1 cellular context compared by ENCODE assay signal in the genomic region with DNA sequence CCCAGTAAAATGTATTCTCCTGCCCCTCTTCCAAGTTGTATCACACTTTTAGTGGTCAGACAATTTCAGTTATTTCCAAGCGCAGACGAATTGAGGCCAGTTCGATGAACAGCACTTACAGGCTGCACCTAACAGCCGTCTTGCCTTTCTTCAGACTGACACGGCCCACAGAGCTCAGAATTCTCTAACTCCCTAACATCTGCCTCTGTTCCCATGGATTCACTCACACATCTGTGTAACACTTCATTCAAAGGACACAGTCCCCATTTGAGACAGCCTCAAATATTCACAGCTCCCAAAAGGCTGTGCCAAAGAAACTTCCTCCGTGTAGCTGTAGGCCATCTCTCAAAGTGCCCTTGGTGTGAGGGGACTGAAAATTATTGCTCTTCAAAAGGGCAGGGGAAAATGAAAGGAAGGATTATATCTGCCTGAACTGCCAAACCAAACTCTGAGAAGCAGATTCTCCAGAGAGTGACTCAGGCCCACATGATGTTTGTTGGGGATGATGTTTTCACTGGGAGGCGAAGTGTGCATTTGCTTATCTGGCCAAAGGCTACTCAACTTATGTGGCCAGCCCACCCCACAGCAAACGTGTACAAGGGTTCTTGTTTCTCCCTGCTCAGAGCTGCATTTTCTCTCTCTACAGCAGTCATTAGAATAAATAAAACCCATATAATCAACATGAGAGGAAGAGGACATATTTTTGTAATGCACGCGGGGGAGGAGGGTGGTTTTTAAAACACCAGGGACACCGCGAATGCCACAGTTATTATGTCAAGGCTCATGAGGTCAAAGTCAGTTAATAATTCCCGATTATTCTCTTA.
TF ChIP-seq lines count a peak whose summit lies in the region.

No MANE protein-coding gene starts in this region.

TF ChIP-seq in K562, 482 proteins besides CTCF, POLR2A, EP300 and RAD21 (continued from another document and continues in another):
- TF ChIP-seq, protein P1, sequence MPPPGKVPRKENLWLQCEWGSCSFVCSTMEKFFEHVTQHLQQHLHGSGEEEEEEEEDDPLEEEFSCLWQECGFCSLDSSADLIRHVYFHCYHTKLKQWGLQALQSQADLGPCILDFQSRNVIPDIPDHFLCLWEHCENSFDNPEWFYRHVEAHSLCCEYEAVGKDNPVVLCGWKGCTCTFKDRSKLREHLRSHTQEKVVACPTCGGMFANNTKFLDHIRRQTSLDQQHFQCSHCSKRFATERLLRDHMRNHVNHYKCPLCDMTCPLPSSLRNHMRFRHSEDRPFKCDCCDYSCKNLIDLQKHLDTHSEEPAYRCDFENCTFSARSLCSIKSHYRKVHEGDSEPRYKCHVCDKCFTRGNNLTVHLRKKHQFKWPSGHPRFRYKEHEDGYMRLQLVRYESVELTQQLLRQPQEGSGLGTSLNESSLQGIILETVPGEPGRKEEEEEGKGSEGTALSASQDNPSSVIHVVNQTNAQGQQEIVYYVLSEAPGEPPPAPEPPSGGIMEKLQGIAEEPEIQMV (tag; conservative IDR thresholded peaks at IDR 0.05; ENCODE audit: low read depth), result 0 out of 2 replicates have a peak, but pooled peaks have one; percentile 22
- TF ChIP-seq ZKSCAN8 (CRISPR knock-in tag; IDR thresholded peaks at IDR 0.05), result peak; percentile 47; the same call in 1 of the 2 replicates
- TF ChIP-seq ARID2 (IDR thresholded peaks at IDR 0.05), result no peak
- no peak for TF ChIP-seq FOXP1 (CRISPR knock-in tag; IDR thresholded peaks at IDR 0.05)
- TF ChIP-seq SIX5 (IDR thresholded peaks at IDR 0.05; ENCODE audit: borderline replicate concordance in 1 of 2, insufficient read depth in 1 of 2, low read depth in 1 of 2, low read length in 2 of 2), result no peak
- TF ChIP-seq HDAC1 (IDR thresholded peaks at IDR 0.05), result 0 out of 4 replicates have a peak, but pooled peaks of 1 of the 2 experiments have one; percentile 25
- peak; percentile 61 to 82; a peak in 3 of 4 replicates for TF ChIP-seq FOXK2 (conservative IDR thresholded peaks at IDR 0.05 in 1 of 2, IDR thresholded peaks at IDR 0.05 in 1 of 2; ENCODE audit: low read depth in 2 of 2)
- TF ChIP-seq MTA3 (IDR thresholded peaks at IDR 0.05; ENCODE audit: borderline replicate concordance), result no peak
- TF ChIP-seq, protein P2, sequence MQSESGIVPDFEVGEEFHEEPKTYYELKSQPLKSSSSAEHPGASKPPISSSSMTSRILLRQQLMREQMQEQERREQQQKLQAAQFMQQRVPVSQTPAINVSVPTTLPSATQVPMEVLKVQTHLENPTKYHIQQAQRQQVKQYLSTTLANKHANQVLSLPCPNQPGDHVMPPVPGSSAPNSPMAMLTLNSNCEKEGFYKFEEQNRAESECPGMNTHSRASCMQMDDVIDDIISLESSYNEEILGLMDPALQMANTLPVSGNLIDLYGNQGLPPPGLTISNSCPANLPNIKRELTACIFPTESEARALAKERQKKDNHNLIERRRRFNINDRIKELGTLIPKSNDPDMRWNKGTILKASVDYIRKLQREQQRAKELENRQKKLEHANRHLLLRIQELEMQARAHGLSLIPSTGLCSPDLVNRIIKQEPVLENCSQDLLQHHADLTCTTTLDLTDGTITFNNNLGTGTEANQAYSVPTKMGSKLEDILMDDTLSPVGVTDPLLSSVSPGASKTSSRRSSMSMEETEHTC (IDR thresholded peaks at IDR 0.05), result peak; percentile 85
- TF ChIP-seq, protein P3, sequence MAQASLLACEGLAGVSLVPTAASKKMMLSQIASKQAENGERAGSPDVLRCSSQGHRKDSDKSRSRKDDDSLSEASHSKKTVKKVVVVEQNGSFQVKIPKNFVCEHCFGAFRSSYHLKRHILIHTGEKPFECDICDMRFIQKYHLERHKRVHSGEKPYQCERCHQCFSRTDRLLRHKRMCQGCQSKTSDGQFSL (CRISPR knock-in tag; IDR thresholded peaks at IDR 0.05), result no peak
- TF ChIP-seq, protein P3 (tag; IDR thresholded peaks at IDR 0.05), result no peak
- no peak for TF ChIP-seq RFX7 (CRISPR knock-in tag; IDR thresholded peaks at IDR 0.05)
- TF ChIP-seq PTRF (tag; IDR thresholded peaks at IDR 0.05), result no peak
- TF ChIP-seq GABPA (tag; conservative IDR thresholded peaks at IDR 0.05; ENCODE audit: low read depth), result no peak
- TF ChIP-seq, protein P4, sequence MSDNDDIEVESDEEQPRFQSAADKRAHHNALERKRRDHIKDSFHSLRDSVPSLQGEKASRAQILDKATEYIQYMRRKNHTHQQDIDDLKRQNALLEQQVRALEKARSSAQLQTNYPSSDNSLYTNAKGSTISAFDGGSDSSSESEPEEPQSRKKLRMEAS (CRISPR knock-in tag; IDR thresholded peaks at IDR 0.05), result no peak
- no peak for TF ChIP-seq PHB (CRISPR knock-in tag; IDR thresholded peaks at IDR 0.05)
- TF ChIP-seq ZNF778 (CRISPR knock-in tag; IDR thresholded peaks at IDR 0.05), result no peak
- TF ChIP-seq, protein P5, sequence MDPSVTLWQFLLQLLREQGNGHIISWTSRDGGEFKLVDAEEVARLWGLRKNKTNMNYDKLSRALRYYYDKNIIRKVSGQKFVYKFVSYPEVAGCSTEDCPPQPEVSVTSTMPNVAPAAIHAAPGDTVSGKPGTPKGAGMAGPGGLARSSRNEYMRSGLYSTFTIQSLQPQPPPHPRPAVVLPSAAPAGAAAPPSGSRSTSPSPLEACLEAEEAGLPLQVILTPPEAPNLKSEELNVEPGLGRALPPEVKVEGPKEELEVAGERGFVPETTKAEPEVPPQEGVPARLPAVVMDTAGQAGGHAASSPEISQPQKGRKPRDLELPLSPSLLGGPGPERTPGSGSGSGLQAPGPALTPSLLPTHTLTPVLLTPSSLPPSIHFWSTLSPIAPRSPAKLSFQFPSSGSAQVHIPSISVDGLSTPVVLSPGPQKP (CRISPR knock-in tag; IDR thresholded peaks at IDR 0.05), result no peak
- TF ChIP-seq SP2 (IDR thresholded peaks at IDR 0.05; ENCODE audit: extremely low read depth, low read depth, low read length, poor library complexity, severe bottlenecking), result no peak
- TF ChIP-seq, protein P6, sequence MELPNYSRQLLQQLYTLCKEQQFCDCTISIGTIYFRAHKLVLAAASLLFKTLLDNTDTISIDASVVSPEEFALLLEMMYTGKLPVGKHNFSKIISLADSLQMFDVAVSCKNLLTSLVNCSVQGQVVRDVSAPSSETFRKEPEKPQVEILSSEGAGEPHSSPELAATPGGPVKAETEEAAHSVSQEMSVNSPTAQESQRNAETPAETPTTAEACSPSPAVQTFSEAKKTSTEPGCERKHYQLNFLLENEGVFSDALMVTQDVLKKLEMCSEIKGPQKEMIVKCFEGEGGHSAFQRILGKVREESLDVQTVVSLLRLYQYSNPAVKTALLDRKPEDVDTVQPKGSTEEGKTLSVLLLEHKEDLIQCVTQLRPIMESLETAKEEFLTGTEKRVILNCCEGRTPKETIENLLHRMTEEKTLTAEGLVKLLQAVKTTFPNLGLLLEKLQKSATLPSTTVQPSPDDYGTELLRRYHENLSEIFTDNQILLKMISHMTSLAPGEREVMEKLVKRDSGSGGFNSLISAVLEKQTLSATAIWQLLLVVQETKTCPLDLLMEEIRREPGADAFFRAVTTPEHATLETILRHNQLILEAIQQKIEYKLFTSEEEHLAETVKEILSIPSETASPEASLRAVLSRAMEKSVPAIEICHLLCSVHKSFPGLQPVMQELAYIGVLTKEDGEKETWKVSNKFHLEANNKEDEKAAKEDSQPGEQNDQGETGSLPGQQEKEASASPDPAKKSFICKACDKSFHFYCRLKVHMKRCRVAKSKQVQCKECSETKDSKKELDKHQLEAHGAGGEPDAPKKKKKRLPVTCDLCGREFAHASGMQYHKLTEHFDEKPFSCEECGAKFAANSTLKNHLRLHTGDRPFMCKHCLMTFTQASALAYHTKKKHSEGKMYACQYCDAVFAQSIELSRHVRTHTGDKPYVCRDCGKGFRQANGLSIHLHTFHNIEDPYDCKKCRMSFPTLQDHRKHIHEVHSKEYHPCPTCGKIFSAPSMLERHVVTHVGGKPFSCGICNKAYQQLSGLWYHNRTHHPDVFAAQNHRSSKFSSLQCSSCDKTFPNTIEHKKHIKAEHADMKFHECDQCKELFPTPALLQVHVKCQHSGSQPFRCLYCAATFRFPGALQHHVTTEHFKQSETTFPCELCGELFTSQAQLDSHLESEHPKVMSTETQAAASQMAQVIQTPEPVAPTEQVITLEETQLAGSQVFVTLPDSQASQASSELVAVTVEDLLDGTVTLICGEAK (IDR thresholded peaks at IDR 0.05), result no peak
- TF ChIP-seq, protein P6 (CRISPR knock-in tag; IDR thresholded peaks at IDR 0.05), result no peak
- no peak for TF ChIP-seq CBFB (CRISPR knock-in tag; IDR thresholded peaks at IDR 0.05)
- TF ChIP-seq ESRRB (CRISPR knock-in tag; IDR thresholded peaks at IDR 0.05; ENCODE audit: borderline replicate concordance), result no peak
- TF ChIP-seq CREB1 (IDR thresholded peaks at IDR 0.05), result no peak
- TF ChIP-seq CREB1 (CRISPR knock-in tag; IDR thresholded peaks at IDR 0.05), result no peak
- no peak for TF ChIP-seq HNRNPL (IDR thresholded peaks at IDR 0.05; ENCODE audit: low read depth, low read length)
- TF ChIP-seq HDAC3 (IDR thresholded peaks at IDR 0.05; ENCODE audit: borderline replicate concordance, partially characterized antibody), result no peak
- peak; percentile 27 for TF ChIP-seq CXXC5 (CRISPR knock-in tag; IDR thresholded peaks at IDR 0.05)
- TF ChIP-seq, protein P7, sequence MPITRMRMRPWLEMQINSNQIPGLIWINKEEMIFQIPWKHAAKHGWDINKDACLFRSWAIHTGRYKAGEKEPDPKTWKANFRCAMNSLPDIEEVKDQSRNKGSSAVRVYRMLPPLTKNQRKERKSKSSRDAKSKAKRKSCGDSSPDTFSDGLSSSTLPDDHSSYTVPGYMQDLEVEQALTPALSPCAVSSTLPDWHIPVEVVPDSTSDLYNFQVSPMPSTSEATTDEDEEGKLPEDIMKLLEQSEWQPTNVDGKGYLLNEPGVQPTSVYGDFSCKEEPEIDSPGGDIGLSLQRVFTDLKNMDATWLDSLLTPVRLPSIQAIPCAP (CRISPR knock-in tag; IDR thresholded peaks at IDR 0.05; ENCODE audit: borderline replicate concordance), result no peak
- TF ChIP-seq GATAD2A (IDR thresholded peaks at IDR 0.05), result no peak
- TF ChIP-seq RCOR1 (IDR thresholded peaks at IDR 0.05; ENCODE audit: borderline replicate concordance in 1 of 2, low read depth in 2 of 2, low read length in 2 of 2), result peak in 1 of 2 experiments; percentile 89; a peak in 2 of 4 replicates
- TF ChIP-seq JUND (IDR thresholded peaks at IDR 0.05; ENCODE audit: borderline replicate concordance, low read depth, low read length), result peak; percentile 96
- TF ChIP-seq JUND (tag; IDR thresholded peaks at IDR 0.05; ENCODE audit: borderline replicate concordance, low read depth, low read length), result peak; percentile 93; the same call in 2 of the 3 replicates
- TF ChIP-seq L3MBTL2 (IDR thresholded peaks at IDR 0.05), result peak; percentile 60
- TF ChIP-seq MEIS2 (IDR thresholded peaks at IDR 0.05; ENCODE audit: partially characterized antibody), result peak; percentile 32
- TF ChIP-seq ZNF24 (IDR thresholded peaks at IDR 0.05), result no peak
- no peak for TF ChIP-seq ZNF124 (CRISPR knock-in tag; IDR thresholded peaks at IDR 0.05)
- no peak for TF ChIP-seq IRF2 (CRISPR knock-in tag; IDR thresholded peaks at IDR 0.05)
- TF ChIP-seq, protein P8, sequence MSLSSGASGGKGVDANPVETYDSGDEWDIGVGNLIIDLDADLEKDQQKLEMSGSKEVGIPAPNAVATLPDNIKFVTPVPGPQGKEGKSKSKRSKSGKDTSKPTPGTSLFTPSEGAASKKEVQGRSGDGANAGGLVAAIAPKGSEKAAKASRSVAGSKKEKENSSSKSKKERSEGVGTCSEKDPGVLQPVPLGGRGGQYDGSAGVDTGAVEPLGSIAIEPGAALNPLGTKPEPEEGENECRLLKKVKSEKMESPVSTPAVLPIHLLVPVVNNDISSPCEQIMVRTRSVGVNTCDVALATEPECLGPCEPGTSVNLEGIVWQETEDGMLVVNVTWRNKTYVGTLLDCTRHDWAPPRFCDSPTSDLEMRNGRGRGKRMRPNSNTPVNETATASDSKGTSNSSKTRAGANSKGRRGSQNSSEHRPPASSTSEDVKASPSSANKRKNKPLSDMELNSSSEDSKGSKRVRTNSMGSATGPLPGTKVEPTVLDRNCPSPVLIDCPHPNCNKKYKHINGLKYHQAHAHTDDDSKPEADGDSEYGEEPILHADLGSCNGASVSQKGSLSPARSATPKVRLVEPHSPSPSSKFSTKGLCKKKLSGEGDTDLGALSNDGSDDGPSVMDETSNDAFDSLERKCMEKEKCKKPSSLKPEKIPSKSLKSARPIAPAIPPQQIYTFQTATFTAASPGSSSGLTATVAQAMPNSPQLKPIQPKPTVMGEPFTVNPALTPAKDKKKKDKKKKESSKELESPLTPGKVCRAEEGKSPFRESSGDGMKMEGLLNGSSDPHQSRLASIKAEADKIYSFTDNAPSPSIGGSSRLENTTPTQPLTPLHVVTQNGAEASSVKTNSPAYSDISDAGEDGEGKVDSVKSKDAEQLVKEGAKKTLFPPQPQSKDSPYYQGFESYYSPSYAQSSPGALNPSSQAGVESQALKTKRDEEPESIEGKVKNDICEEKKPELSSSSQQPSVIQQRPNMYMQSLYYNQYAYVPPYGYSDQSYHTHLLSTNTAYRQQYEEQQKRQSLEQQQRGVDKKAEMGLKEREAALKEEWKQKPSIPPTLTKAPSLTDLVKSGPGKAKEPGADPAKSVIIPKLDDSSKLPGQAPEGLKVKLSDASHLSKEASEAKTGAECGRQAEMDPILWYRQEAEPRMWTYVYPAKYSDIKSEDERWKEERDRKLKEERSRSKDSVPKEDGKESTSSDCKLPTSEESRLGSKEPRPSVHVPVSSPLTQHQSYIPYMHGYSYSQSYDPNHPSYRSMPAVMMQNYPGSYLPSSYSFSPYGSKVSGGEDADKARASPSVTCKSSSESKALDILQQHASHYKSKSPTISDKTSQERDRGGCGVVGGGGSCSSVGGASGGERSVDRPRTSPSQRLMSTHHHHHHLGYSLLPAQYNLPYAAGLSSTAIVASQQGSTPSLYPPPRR (CRISPR knock-in tag; IDR thresholded peaks at IDR 0.05; ENCODE audit: borderline replicate concordance), result no peak
